Comparison of ENCODE assay signal across 29 cellular contexts in the genomic region with DNA sequence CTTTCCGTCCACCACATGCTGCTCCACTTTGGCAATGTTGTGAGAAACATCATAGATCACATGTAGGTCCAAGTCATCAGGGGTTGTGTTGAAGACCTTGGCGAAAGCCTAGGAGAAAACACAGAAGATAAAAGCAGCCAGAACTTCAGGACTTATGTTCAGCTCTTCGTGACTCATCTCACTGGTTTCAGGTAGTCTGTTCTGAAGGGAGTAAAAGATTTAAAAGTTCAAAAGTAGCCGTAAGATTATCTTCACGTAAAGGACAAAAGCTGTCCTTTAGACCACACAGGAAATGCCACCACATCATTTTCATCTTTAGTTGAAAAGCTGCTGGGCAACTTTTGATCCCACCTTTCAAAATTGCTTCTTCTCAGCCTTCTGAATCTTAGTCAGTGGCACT. TPM values are rescaled to one million over a fixed set of nuclear protein-coding genes. Genes with fewer than 3 reads are reported as not detected.
"Had no signal": no experiment of that assay in that cellular context is flagged by ENCODE, and none has a peak within 500 bp of the region (broad histone marks: within the 10 kb centered on the region; RNA-seq: fewer than 3 reads in every experiment).

No MANE protein-coding gene starts in this region.

- H3K9me3 Mint-ChIP-seq: immature natural killer cell; naive B cell; stimulated activated memory B cell treated with anti-CD40 and anti-IgM and Interleukin-4, amounts not matched to agents 10 μg/mL and 1 μg/mL and 100 μg/mL, for 72 hours; type B pancreatic cell had no signal

- H3K27me3 Mint-ChIP-seq: naive B cell; stimulated activated memory B cell treated with anti-CD40 and anti-IgM and Interleukin-4, amounts not matched to agents 10 μg/mL and 1 μg/mL and 100 μg/mL, for 72 hours; type B pancreatic cell had no signal

- H3K4me3 Mint-ChIP-seq: immature natural killer cell; naive B cell; stimulated activated memory B cell treated with anti-CD40 and anti-IgM and Interleukin-4, amounts not matched to agents 10 μg/mL and 1 μg/mL and 100 μg/mL, for 72 hours; type B pancreatic cell had no signal

- H3K4me3 ChIP-seq: hepatocyte, lower lobe of right lung, mucosa of descending colon, right lobe of liver, skin epidermis, thoracic aorta, vagina had no signal

- DNase-seq: activated CD4-positive, alpha-beta T cell treated with anti-CD3 and anti-CD28 coated beads for 1 hour; activated CD4-positive, alpha-beta T cell treated with anti-CD3 and anti-CD28 coated beads, Interleukin-2, amount 50 U/mL, for 4 hours; activated gamma-delta T cell treated with Interleukin-2 at 50 U/mL for 16 hours; activated T-cell treated with anti-CD3 and anti-CD28 coated beads, Interleukin-2, amount 50 U/mL, for 48 hours; central memory CD4-positive, alpha-beta T cell; effector memory CD4-positive, alpha-beta T cell; foreskin melanocyte; immature natural killer cell; lower lobe of right lung; mesendoderm; mucosa of descending colon; naive B cell; occipital lobe; posterior cingulate gyrus; right lobe of liver; stimulated activated CD4-positive, alpha-beta T cell treated with anti-CD3 and anti-CD28 coated beads, Interleukin-1b, Interleukin-23, amount 100 ng/mL, for 48 hours; T-helper 9 cell had no signal

- ATAC-seq: esophagus mucosa; left lobe of liver; lower lobe of right lung; mucosa of descending colon; right lobe of liver; stimulated activated memory B cell treated with anti-CD40 and anti-IgM and Interleukin-4, amounts not matched to agents 10 μg/mL and 1 μg/mL and 100 μg/mL, for 72 hours had no signal

- H3K4me2 ChIP-seq: hepatocyte had no signal

- H3K4me1 ChIP-seq: vagina had no signal

- H2AFZ ChIP-seq: hepatocyte had no signal

- H3K27me3 ChIP-seq: hepatocyte, right lobe of liver, vagina had no signal

- H3K9me3 ChIP-seq: lower lobe of right lung, mucosa of descending colon, right lobe of liver, thoracic aorta, vagina had no signal

- H3K27ac ChIP-seq: hepatocyte, lower lobe of right lung, right lobe of liver, skin epidermis, thoracic aorta, vagina had no signal

- H3K4me1 Mint-ChIP-seq: immature natural killer cell; stimulated activated memory B cell treated with anti-CD40 and anti-IgM and Interleukin-4, amounts not matched to agents 10 μg/mL and 1 μg/mL and 100 μg/mL, for 72 hours had no signal

- H3K79me2 ChIP-seq: hepatocyte had no signal

- H3K27ac Mint-ChIP-seq: stimulated activated memory B cell treated with anti-CD40 and anti-IgM and Interleukin-4, amounts not matched to agents 10 μg/mL and 1 μg/mL and 100 μg/mL, for 72 hours; type B pancreatic cell had no signal

RNA-seq across cellular contexts. Expression of gene RFPL3, which starts 37.4 kb away (rescaled TPM):
- total RNA-seq: astrocyte, dermis microvascular lymphatic vessel endothelial cell, endothelial cell of umbilical vein, esophagus mucosa, hepatocyte, kidney epithelial cell, left lobe of liver, lower lobe of right lung, mucosa of descending colon, occipital lobe, right lobe of liver, thoracic aorta, vagina had no signal
